Comparison of ENCODE assay signal across 1 cellular context in the genomic region with DNA sequence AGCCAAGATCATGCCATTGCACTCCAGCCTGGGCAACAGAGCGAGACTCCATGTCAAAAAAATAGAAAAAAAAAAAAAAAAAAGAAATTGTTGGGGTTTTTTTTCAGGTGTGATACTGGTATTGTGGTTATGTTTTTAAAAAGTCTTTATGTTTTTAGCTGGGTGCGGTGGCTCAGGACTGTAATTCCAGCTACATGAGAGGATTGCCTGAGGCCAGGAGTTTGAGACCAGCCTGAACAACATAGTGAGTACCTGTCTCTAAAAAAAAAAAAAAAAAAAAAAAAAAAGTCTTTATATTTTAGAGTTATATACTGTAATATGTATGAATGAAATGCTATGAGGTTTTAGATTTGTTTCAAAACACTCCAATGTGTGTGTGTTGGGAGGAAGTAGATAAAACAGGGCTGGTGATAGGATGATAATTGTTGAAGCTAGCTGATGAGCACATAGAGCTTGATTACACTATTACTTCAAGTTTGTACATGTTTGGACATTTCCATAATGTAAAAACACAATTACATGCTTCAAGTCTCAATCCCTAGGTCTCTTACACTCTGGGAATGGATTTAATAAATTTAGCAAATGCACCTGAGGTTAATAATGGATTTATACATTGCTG.
TF ChIP-seq lines count a peak whose summit lies in the region.

No MANE protein-coding gene starts in this region.

TF ChIP-seq in IMR-90, 13 proteins besides CTCF, POLR2A, EP300 and RAD21:
- no peak for TF ChIP-seq MAFK (IDR thresholded peaks at IDR 0.05; ENCODE audit: low read depth, low read length)
- TF ChIP-seq, protein P1, sequence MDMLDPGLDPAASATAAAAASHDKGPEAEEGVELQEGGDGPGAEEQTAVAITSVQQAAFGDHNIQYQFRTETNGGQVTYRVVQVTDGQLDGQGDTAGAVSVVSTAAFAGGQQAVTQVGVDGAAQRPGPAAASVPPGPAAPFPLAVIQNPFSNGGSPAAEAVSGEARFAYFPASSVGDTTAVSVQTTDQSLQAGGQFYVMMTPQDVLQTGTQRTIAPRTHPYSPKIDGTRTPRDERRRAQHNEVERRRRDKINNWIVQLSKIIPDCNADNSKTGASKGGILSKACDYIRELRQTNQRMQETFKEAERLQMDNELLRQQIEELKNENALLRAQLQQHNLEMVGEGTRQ (IDR thresholded peaks at IDR 0.05; ENCODE audit: low read depth, low read length), result no peak
- TF ChIP-seq FOS (IDR thresholded peaks at IDR 0.05; ENCODE audit: low read depth, low read length), result no peak
- no peak for TF ChIP-seq BHLHE40 (IDR thresholded peaks at IDR 0.05; ENCODE audit: low read depth, low read length)
- no peak for TF ChIP-seq RFX5 (IDR thresholded peaks at IDR 0.05; ENCODE audit: low read depth, low read length)
- no peak for TF ChIP-seq SMC3 (IDR thresholded peaks at IDR 0.05; ENCODE audit: low read depth, low read length)
- TF ChIP-seq RCOR1 (IDR thresholded peaks at IDR 0.05; ENCODE audit: insufficient replicate concordance, low read length), result no peak
- TF ChIP-seq CHD1 (IDR thresholded peaks at IDR 0.05; ENCODE audit: low read depth, low read length), result no peak
- TF ChIP-seq MXI1 (IDR thresholded peaks at IDR 0.05; ENCODE audit: borderline replicate concordance, low read depth, low read length), result no peak
- no peak for TF ChIP-seq NFE2L2 (IDR thresholded peaks at IDR 0.05; ENCODE audit: low read depth, low read length)
- TF ChIP-seq CEBPB (IDR thresholded peaks at IDR 0.05; ENCODE audit: low read depth, low read length), result no peak
- TF ChIP-seq ELK1 (IDR thresholded peaks at IDR 0.05; ENCODE audit: borderline replicate concordance, low read depth, low read length), result no peak
- TF ChIP-seq MAZ (IDR thresholded peaks at IDR 0.05; ENCODE audit: borderline replicate concordance, low read depth, low read length), result no peak
